20 cellular contexts compared by ENCODE assay signal in the genomic region with DNA sequence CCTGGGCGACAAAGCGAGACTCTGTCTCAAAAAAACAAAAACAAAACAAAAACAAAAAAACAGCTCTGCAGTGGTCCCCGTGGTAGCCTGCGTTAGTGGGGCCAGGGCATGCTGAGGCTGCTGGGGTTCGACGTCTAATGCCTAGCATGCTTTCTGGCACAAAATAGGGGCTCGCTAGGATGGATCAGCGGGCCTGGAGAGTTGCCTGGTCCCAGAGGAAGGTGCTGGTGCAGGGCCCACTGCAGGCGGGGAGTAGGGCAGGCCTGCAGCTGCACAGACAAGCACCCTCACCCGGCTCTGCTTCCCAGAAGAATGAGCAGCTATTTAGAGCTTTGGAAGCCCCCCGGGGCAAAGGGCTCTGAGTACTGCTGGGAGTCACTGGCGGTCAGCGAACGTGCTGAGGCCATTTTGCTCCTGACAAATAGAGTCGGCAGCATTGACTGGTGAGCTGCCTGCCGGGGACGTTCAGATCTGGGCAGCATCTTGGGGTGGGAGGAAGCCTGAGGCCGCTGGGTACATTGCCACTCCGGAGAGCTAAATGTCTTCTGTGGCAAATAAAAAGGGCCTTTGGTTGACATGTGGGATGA.
"Had no signal": no experiment of that assay in that cellular context is flagged by ENCODE, and none has a peak within 500 bp of the region (broad histone marks: within the 10 kb centered on the region; RNA-seq: fewer than 3 reads in every experiment).

No MANE protein-coding gene starts in this region.

- H3K4me1 ChIP-seq: colonic mucosa had no signal

- H3K9me3 Mint-ChIP-seq: activated T-helper 17 cell treated with anti-CD3 and anti-CD28 coated beads, Interleukin-2, amount 50 U/mL, for 72 hours had no signal

- ATAC-seq: activated T-helper 17 cell treated with anti-CD3 and anti-CD28 coated beads, Interleukin-2, amount 50 U/mL, for 72 hours; esophagus mucosa; stimulated activated naive B cell treated with anti-CD40 and anti-IgM and Interleukin-4, amounts not matched to agents 10 μg/mL and 1 μg/mL and 100 μg/mL, for 72 hours; T-cell had no signal

- H3K4me3 ChIP-seq: cardiac muscle cell, colonic mucosa, hepatocyte, ovary, tibial artery, vagina had no signal

- H3K36me3 Mint-ChIP-seq: stimulated activated naive B cell treated with anti-CD40 and anti-IgM and Interleukin-4, amounts not matched to agents 10 μg/mL and 1 μg/mL and 100 μg/mL, for 72 hours; T-cell had no signal

- H3K27ac Mint-ChIP-seq: activated T-helper 17 cell treated with anti-CD3 and anti-CD28 coated beads, Interleukin-2, amount 50 U/mL, for 72 hours; nephron progenitor cell; stimulated activated naive B cell treated with anti-CD40 and anti-IgM and Interleukin-4, amounts not matched to agents 10 μg/mL and 1 μg/mL and 100 μg/mL, for 72 hours; T-cell had no signal

- DNase-seq: activated CD4-positive, alpha-beta T cell treated with anti-CD3 and anti-CD28 coated beads for 1 hour; activated CD4-positive, alpha-beta T cell treated with anti-CD3 and anti-CD28 coated beads, Interleukin-2, amount 50 U/mL, for 4 hours; activated naive CD4-positive, alpha-beta T cell treated with Interleukin-2 at 50 U/mL for 16 hours; activated T-cell treated with anti-CD3 and anti-CD28 coated beads for 4 hours; colonic mucosa; islet precursor cell; mesendoderm; nephron progenitor cell; ovary; stimulated activated CD4-positive, alpha-beta T cell treated with anti-CD3 and anti-CD28 coated beads, Interleukin-15, amount 100 ng/mL, for 24 hours; stimulated activated CD4-positive, alpha-beta T cell treated with anti-CD3 and anti-CD28 coated beads, Interleukin-4, amount 100 ng/mL, for 1 hour; stimulated activated naive B cell treated with anti-CD40 and anti-IgM and Interleukin-4, amounts not matched to agents 10 μg/mL and 1 μg/mL and 100 μg/mL, for 72 hours; T1000; tibial artery had no signal

- H3K27ac ChIP-seq: cardiac muscle cell, colonic mucosa, hepatocyte, ovary, tibial artery, vagina had no signal

- H3K4me1 Mint-ChIP-seq: activated T-helper 17 cell treated with anti-CD3 and anti-CD28 coated beads, Interleukin-2, amount 50 U/mL, for 72 hours; stimulated activated naive B cell treated with anti-CD40 and anti-IgM and Interleukin-4, amounts not matched to agents 10 μg/mL and 1 μg/mL and 100 μg/mL, for 72 hours; T-cell had no signal

- H3K4me3 Mint-ChIP-seq: activated T-helper 17 cell treated with anti-CD3 and anti-CD28 coated beads, Interleukin-2, amount 50 U/mL, for 72 hours; nephron progenitor cell; stimulated activated naive B cell treated with anti-CD40 and anti-IgM and Interleukin-4, amounts not matched to agents 10 μg/mL and 1 μg/mL and 100 μg/mL, for 72 hours; T-cell had no signal

- H3K36me3 ChIP-seq: cardiac muscle cell, colonic mucosa, ovary, tibial artery, vagina had no signal

- H3K27me3 ChIP-seq: cardiac muscle cell, colonic mucosa, ovary, vagina had no signal

- H3K9me3 ChIP-seq: colonic mucosa, vagina had no signal
